Comparison of ENCODE assay signal across 1 cellular context in genomic region chr6:159110013-159110412, GRCh38.
TF ChIP-seq lines count a peak whose summit lies in the region.

No MANE protein-coding gene starts in this region.

TF ChIP-seq in K562, 482 proteins besides CTCF, POLR2A, EP300 and RAD21 (continued from another document):
- TF ChIP-seq HBP1 (CRISPR knock-in tag; IDR thresholded peaks at IDR 0.05) (no peak), KLF16 (IDR thresholded peaks at IDR 0.05) (peak; percentile 59; the same call in 1 of the 2 replicates), BHLHE40 (IDR thresholded peaks at IDR 0.05; ENCODE audit: low read length) (no peak), ZNF518B (CRISPR knock-in tag; IDR thresholded peaks at IDR 0.05) (no peak), NFIC (IDR thresholded peaks at IDR 0.05) (peak; percentile 93), ZNF212 (CRISPR knock-in tag; IDR thresholded peaks at IDR 0.05) (no peak), BCL6 (CRISPR knock-in tag; IDR thresholded peaks at IDR 0.05) (no peak), MYBL2 (IDR thresholded peaks at IDR 0.05; ENCODE audit: low read depth) (no peak), MYBL2 (CRISPR knock-in tag; IDR thresholded peaks at IDR 0.05; ENCODE audit: borderline replicate concordance) (no peak), THRB (CRISPR knock-in tag; conservative IDR thresholded peaks at IDR 0.05) (no peak), MEF2A (IDR thresholded peaks at IDR 0.05; ENCODE audit: control insufficient read depth, low read depth, low read length) (no peak), ZBTB34 (CRISPR knock-in tag; IDR thresholded peaks at IDR 0.05) (no peak), ZNF224 (CRISPR knock-in tag; IDR thresholded peaks at IDR 0.05) (no peak), ATF2 (CRISPR knock-in tag; IDR thresholded peaks at IDR 0.05) (no peak), RBFOX2 (IDR thresholded peaks at IDR 0.05; ENCODE audit: low read depth, low read length) (no peak), ZNF717 (CRISPR knock-in tag; IDR thresholded peaks at IDR 0.05) (no peak), ZNF57 (CRISPR knock-in tag; IDR thresholded peaks at IDR 0.05) (no peak), HDAC6 (IDR thresholded peaks at IDR 0.05; ENCODE audit: low read depth, low read length) (no peak), STAG1 (CRISPR knock-in tag; IDR thresholded peaks at IDR 0.05; ENCODE audit: borderline replicate concordance) (no peak), LCOR (CRISPR knock-in tag; IDR thresholded peaks at IDR 0.05) (0 out of 2 replicates have a peak, but pooled peaks have one; percentile 28), ZFP30 (CRISPR knock-in tag; IDR thresholded peaks at IDR 0.05; ENCODE audit: borderline replicate concordance) (no peak), RBM22 (IDR thresholded peaks at IDR 0.05; ENCODE audit: low read depth, low read length, poor library complexity, severe bottlenecking) (no peak), RCOR1 (IDR thresholded peaks at IDR 0.05; ENCODE audit: borderline replicate concordance in 1 of 2, low read depth in 2 of 2, low read length in 2 of 2) (0 out of 4 replicates have a peak, but pooled peaks of 1 of the 2 experiments have one; percentile 13), ZNF507 (tag; conservative IDR thresholded peaks at IDR 0.05) (no peak), SMC3 (conservative IDR thresholded peaks at IDR 0.05; ENCODE audit: insufficient read depth, low read depth, low read length) (0 out of 2 replicates have a peak, but pooled peaks have one; percentile 32), SRSF3 (IDR thresholded peaks at IDR 0.05; ENCODE audit: insufficient read depth, low read length) (no peak), ZBTB8A (IDR thresholded peaks at IDR 0.05; ENCODE audit: partially characterized antibody) (no peak), NCOA4 (IDR thresholded peaks at IDR 0.05; ENCODE audit: partially characterized antibody) (no peak), KAT7 (CRISPR knock-in tag; IDR thresholded peaks at IDR 0.05; ENCODE audit: borderline replicate concordance) (no peak), ZNF121 (CRISPR knock-in tag; conservative IDR thresholded peaks at IDR 0.05) (no peak)
TF ChIP-seq in K562: peak in this region for 10.
